26 cellular contexts compared by ENCODE assay signal in genomic region chr10:105258036-105258673, GRCh38.
"Had no signal": no experiment of that assay in that cellular context is flagged by ENCODE, and none has a peak within 500 bp of the region (broad histone marks: within the 10 kb centered on the region; RNA-seq: fewer than 3 reads in every experiment).

No MANE protein-coding gene starts in this region.

- DNase-seq: head of caudate nucleus; hypothalamus; immature natural killer cell; lower lobe of right lung; mammary epithelial cell; mesenchymal stem cell; naive B cell; natural killer cell; nephron progenitor cell; occipital lobe; psoas muscle; small intestine; spleen; stimulated activated CD4-positive, alpha-beta T cell treated with anti-CD3 and anti-CD28 coated beads, Interleukin-1b, Interleukin-23, amount 100 ng/mL, for 48 hours; stimulated activated CD4-positive, alpha-beta T cell treated with anti-CD3 and anti-CD28 coated beads, Interleukin-2, amount 100 ng/mL, for 48 hours; stimulated activated naive B cell treated with anti-CD40 and anti-IgM and Interleukin-4, amounts not matched to agents 10 μg/mL and 1 μg/mL and 100 μg/mL, for 72 hours; stimulated activated naive CD8-positive, alpha-beta T cell treated with anti-CD3 and anti-CD28 coated beads, Interleukin-15, Interleukin-2, amounts not matched to agents 100 U/mL and 50 U/mL, for 24 hours; stomach; testis; thyroid gland; transverse colon; upper lobe of right lung had no signal

- H3K27me3 ChIP-seq: neural progenitor cell, neutrophil, spleen, stomach, testis, thyroid gland, transverse colon, upper lobe of right lung had no signal

- ATAC-seq: lower lobe of right lung; natural killer cell; psoas muscle; sciatic nerve; stimulated activated naive B cell treated with anti-CD40 and anti-IgM and Interleukin-4, amounts not matched to agents 10 μg/mL and 1 μg/mL and 100 μg/mL, for 72 hours; stimulated activated naive CD8-positive, alpha-beta T cell treated with anti-CD3 and anti-CD28 coated beads, Interleukin-15, Interleukin-2, amounts not matched to agents 100 U/mL and 50 U/mL, for 24 hours; upper lobe of right lung had no signal

- H3K36me3 ChIP-seq: lower lobe of right lung, neural progenitor cell, neutrophil, spleen, stomach, thyroid gland, transverse colon, upper lobe of right lung had no signal

- H3K4me1 ChIP-seq: lower lobe of right lung, parathyroid adenoma, psoas muscle, spleen, stomach, testis, thyroid gland, transverse colon, upper lobe of right lung had no signal

- H3K4me3 ChIP-seq: lower lobe of right lung, neural progenitor cell, psoas muscle, spleen, stomach, testis, thyroid gland, transverse colon, upper lobe of right lung had no signal

- H3K27ac ChIP-seq: lower lobe of right lung, neural progenitor cell, neutrophil, parathyroid adenoma, psoas muscle, spleen, stomach, testis, thyroid gland, transverse colon, upper lobe of right lung had no signal

- H3K9me3 ChIP-seq: lower lobe of right lung, neutrophil, psoas muscle, spleen, stomach, testis, thyroid gland, transverse colon, upper lobe of right lung had no signal
